In the genomic region with DNA sequence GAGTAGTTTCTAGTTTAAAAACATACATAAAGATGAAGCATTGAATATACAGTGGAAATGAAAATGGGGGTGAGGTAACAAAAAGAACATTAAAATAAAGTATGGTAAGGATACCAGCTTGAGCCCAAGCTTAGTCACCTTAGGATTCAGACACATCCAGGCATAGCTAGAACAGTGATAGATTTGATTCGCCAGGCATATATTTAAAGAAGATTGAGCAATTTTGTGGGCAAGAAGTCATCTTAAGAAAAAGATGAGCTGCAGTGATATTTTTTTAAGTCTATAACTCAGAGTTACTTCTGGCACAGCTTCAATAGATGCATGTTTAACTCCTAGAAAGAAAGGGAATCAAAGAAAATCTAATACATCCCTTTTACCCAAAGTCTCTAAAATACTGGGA, we compare ENCODE assay signal across 16 cellular contexts.
"Had no signal": no experiment of that assay in that cellular context is flagged by ENCODE, and none has a peak within 500 bp of the region (broad histone marks: within the 10 kb centered on the region; RNA-seq: fewer than 3 reads in every experiment).

No MANE protein-coding gene starts in this region.

- ATAC-seq: activated CD8-positive, alpha-beta T cell treated with anti-CD3 and anti-CD28 coated beads for 36 hours; activated naive CD8-positive, alpha-beta T cell treated with anti-CD3 and anti-CD28 coated beads, Interleukin-2, amount 50 U/mL, for 24 hours; left ventricle myocardium superior; pancreas; stimulated activated memory B cell treated with anti-CD40 and anti-IgM and Interleukin-4, amounts not matched to agents 10 μg/mL and 1 μg/mL and 100 μg/mL, for 72 hours; T-cell had no signal

- H3K36me3 Mint-ChIP-seq: mesothelial cell of epicardium; stimulated activated memory B cell treated with anti-CD40 and anti-IgM and Interleukin-4, amounts not matched to agents 10 μg/mL and 1 μg/mL and 100 μg/mL, for 72 hours; T-cell had no signal

- H3K27me3 ChIP-seq: pancreas, tibial nerve had no signal

- H3K4me3 Mint-ChIP-seq: activated CD8-positive, alpha-beta T cell treated with anti-CD3 and anti-CD28 coated beads for 36 hours; activated naive CD8-positive, alpha-beta T cell treated with anti-CD3 and anti-CD28 coated beads, Interleukin-2, amount 50 U/mL, for 24 hours; central memory CD8-positive, alpha-beta T cell; dendritic cell treated with granulocyte-macrophage colony-stimulating factor and Interleukin-4, amounts not matched to agents 40 ng/mL and 50 ng/mL, for 4 days; mesothelial cell of epicardium; stimulated activated memory B cell treated with anti-CD40 and anti-IgM and Interleukin-4, amounts not matched to agents 10 μg/mL and 1 μg/mL and 100 μg/mL, for 72 hours; T-cell had no signal

- H3K4me1 Mint-ChIP-seq: activated naive CD8-positive, alpha-beta T cell treated with anti-CD3 and anti-CD28 coated beads, Interleukin-2, amount 50 U/mL, for 24 hours; central memory CD8-positive, alpha-beta T cell; stimulated activated memory B cell treated with anti-CD40 and anti-IgM and Interleukin-4, amounts not matched to agents 10 μg/mL and 1 μg/mL and 100 μg/mL, for 72 hours; T-cell had no signal

- H3K27ac ChIP-seq: pancreas, SK-N-MC, skin epidermis, tibial nerve had no signal

- H3K9me3 Mint-ChIP-seq: dendritic cell treated with granulocyte-macrophage colony-stimulating factor and Interleukin-4, amounts not matched to agents 40 ng/mL and 50 ng/mL, for 4 days; mesothelial cell of epicardium; stimulated activated memory B cell treated with anti-CD40 and anti-IgM and Interleukin-4, amounts not matched to agents 10 μg/mL and 1 μg/mL and 100 μg/mL, for 72 hours had no signal

- H3K27ac Mint-ChIP-seq: activated CD8-positive, alpha-beta T cell treated with anti-CD3 and anti-CD28 coated beads for 36 hours; activated naive CD8-positive, alpha-beta T cell treated with anti-CD3 and anti-CD28 coated beads, Interleukin-2, amount 50 U/mL, for 24 hours; dendritic cell treated with granulocyte-macrophage colony-stimulating factor and Interleukin-4, amounts not matched to agents 40 ng/mL and 50 ng/mL, for 4 days; mesothelial cell of epicardium; stimulated activated memory B cell treated with anti-CD40 and anti-IgM and Interleukin-4, amounts not matched to agents 10 μg/mL and 1 μg/mL and 100 μg/mL, for 72 hours; T-cell had no signal

- H3K9me3 ChIP-seq: pancreas, tibial nerve had no signal

- H3K27me3 Mint-ChIP-seq: activated CD8-positive, alpha-beta T cell treated with anti-CD3 and anti-CD28 coated beads for 36 hours; activated naive CD8-positive, alpha-beta T cell treated with anti-CD3 and anti-CD28 coated beads, Interleukin-2, amount 50 U/mL, for 24 hours; central memory CD8-positive, alpha-beta T cell; dendritic cell treated with granulocyte-macrophage colony-stimulating factor and Interleukin-4, amounts not matched to agents 40 ng/mL and 50 ng/mL, for 4 days; stimulated activated memory B cell treated with anti-CD40 and anti-IgM and Interleukin-4, amounts not matched to agents 10 μg/mL and 1 μg/mL and 100 μg/mL, for 72 hours; T-cell had no signal

- H3K4me1 ChIP-seq: pancreas, tibial nerve had no signal

- DNase-seq: activated CD4-positive, alpha-beta T cell treated with anti-CD3 and anti-CD28 coated beads for 4 hours; activated CD8-positive, alpha-beta memory T cell treated with anti-CD3 and anti-CD28 coated beads, Interleukin-2, amount 50 U/mL, for 48 hours; activated CD8-positive, alpha-beta T cell treated with anti-CD3 and anti-CD28 coated beads for 36 hours; activated naive CD4-positive, alpha-beta T cell treated with Interleukin-2 at 50 U/mL for 16 hours; activated naive CD8-positive, alpha-beta T cell treated with anti-CD3 and anti-CD28 coated beads, Interleukin-2, amount 50 U/mL, for 24 hours; kidney; left ventricle myocardium superior; pancreas; T-cell had no signal

- H3K36me3 ChIP-seq: pancreas, tibial nerve had no signal

- H3K4me3 ChIP-seq: pancreas, SK-N-MC, skin epidermis, tibial nerve had no signal
